Comparison of ENCODE assay signal across 8 cellular contexts in the genomic region with DNA sequence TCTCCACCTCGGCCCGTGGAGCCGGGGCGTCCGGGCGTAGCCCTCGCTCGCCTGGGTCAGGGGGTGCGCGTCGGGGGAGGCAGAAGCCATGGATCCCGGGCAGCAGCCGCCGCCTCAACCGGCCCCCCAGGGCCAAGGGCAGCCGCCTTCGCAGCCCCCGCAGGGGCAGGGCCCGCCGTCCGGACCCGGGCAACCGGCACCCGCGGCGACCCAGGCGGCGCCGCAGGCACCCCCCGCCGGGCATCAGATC. TPM values are rescaled to one million over a fixed set of nuclear protein-coding genes. Genes with fewer than 3 reads are reported as not detected.
DNase-seq lines count a peak whose midpoint lies in the region; ATAC-seq and TF ChIP-seq lines count a peak whose summit lies in the region.

No MANE protein-coding gene starts in this region.

- ATAC-seq in activated T-cell treated with anti-CD3 and anti-CD28 coated beads, Interleukin-2, amount 50 U/mL, for 72 hours (replicated peaks in 1 of 2), result peak; percentile 43 to 56

- H3K4me3 ChIP-seq in HUES6 (ENCODE audit: low read depth, low read length), result peak overlapping the region; percentile 82
- H3K4me3 ChIP-seq in epithelial cell of proximal tubule (ENCODE audit: low read depth, low read length), result peak overlapping the region; percentile 88
- peak overlapping the region; percentile 89 for H3K4me3 ChIP-seq in ovary

- H3K27ac Mint-ChIP-seq in activated T-cell treated with anti-CD3 and anti-CD28 coated beads, Interleukin-2, amount 50 U/mL, for 72 hours, result no peak overlapping the region
- no peak overlapping the region for H3K27ac Mint-ChIP-seq in activated T-cell treated with anti-CD3 and anti-CD28 coated beads, Interleukin-2, amount 50 U/mL, for 24 hours

- TF ChIP-seq EP300 in ovary (IDR thresholded peaks at IDR 0.05), result no peak

- H3K27me3 ChIP-seq in HUES6 (ENCODE audit: control insufficient read depth, insufficient read depth, low read length), result peaks cover 4% of the 10 kb centered on the region; the same call in 1 of the 2 replicates
- no peaks in the 10 kb centered on the region for H3K27me3 ChIP-seq in ovary

- intact Hi-C loops in ovary (cut with DNase I), result loop anchor here (2.0 to 10.0 kb wide), 4 partner anchors 64 to 154 kb away; no protein-coding TSS in a partner anchor

- H3K9me3 ChIP-seq in HUES6 (ENCODE audit: control insufficient read depth, insufficient read depth, low read depth, low read length) (no peaks in the 10 kb centered on the region), ovary (no peaks in the 10 kb centered on the region)

- WGBS in ovary, 3 donors, result 0 to 2% (median 1%) methylated on average over 10 to 31 of the region's 31 CpGs

- peak overlapping the region in 1 of 2 donors; percentile 81 for H3K4me3 Mint-ChIP-seq in activated T-cell treated with anti-CD3 and anti-CD28 coated beads, Interleukin-2, amount 50 U/mL, for 72 hours
- H3K4me3 Mint-ChIP-seq in activated T-cell treated with anti-CD3 and anti-CD28 coated beads, Interleukin-2, amount 50 U/mL, for 24 hours, result no peak overlapping the region

- peaks cover 2% of the 10 kb centered on the region in 2 donors for H3K36me3 Mint-ChIP-seq in activated T-cell treated with anti-CD3 and anti-CD28 coated beads, Interleukin-2, amount 50 U/mL, for 72 hours (ENCODE audit: insufficient read depth in 2 of 2)
- H3K36me3 Mint-ChIP-seq in activated T-cell treated with anti-CD3 and anti-CD28 coated beads, Interleukin-2, amount 50 U/mL, for 24 hours (ENCODE audit: low read depth), result peaks cover 2% of the 10 kb centered on the region

- no peaks in the 10 kb centered on the region for H3K36me3 ChIP-seq in HUES6 (ENCODE audit: control insufficient read depth, insufficient read depth, low read length)
- no peaks in the 10 kb centered on the region for H3K36me3 ChIP-seq in ovary

- H3K4me1 ChIP-seq in HUES6 (ENCODE audit: control insufficient read depth, insufficient read depth, low read length) (peaks cover 27% of the 10 kb centered on the region), ovary (ENCODE audit: insufficient read depth) (peaks cover 6% of the 10 kb centered on the region)

- peak overlapping the region; percentile 98 for H3K9ac ChIP-seq in HUES6 (ENCODE audit: low read length)

- H3K27me3 Mint-ChIP-seq in activated T-cell treated with anti-CD3 and anti-CD28 coated beads, Interleukin-2, amount 50 U/mL, for 72 hours (ENCODE audit: low read depth), result peaks cover 56% of the 10 kb centered on the region
- peaks cover 63% of the 10 kb centered on the region for H3K27me3 Mint-ChIP-seq in activated T-cell treated with anti-CD3 and anti-CD28 coated beads, Interleukin-2, amount 50 U/mL, for 24 hours

- TF ChIP-seq POLR2A in ovary (IDR thresholded peaks at IDR 0.05), result no peak

- TF ChIP-seq CTCF in epithelial cell of proximal tubule (conservative IDR thresholded peaks at IDR 0.05; ENCODE audit: low read depth, low read length) (no peak), ovary (IDR thresholded peaks at IDR 0.05) (no peak)

- peaks cover 10% of the 10 kb centered on the region for H3K4me1 Mint-ChIP-seq in activated T-cell treated with anti-CD3 and anti-CD28 coated beads, Interleukin-2, amount 50 U/mL, for 72 hours (ENCODE audit: low read depth)
- peaks cover 15% of the 10 kb centered on the region for H3K4me1 Mint-ChIP-seq in activated T-cell treated with anti-CD3 and anti-CD28 coated beads, Interleukin-2, amount 50 U/mL, for 24 hours (ENCODE audit: low read depth)

- no peaks in the 10 kb centered on the region for H3K9me3 Mint-ChIP-seq in activated T-cell treated with anti-CD3 and anti-CD28 coated beads, Interleukin-2, amount 50 U/mL, for 72 hours
- H3K9me3 Mint-ChIP-seq in activated T-cell treated with anti-CD3 and anti-CD28 coated beads, Interleukin-2, amount 50 U/mL, for 24 hours, result no peaks in the 10 kb centered on the region

- peak in 1 of 2 donors; percentile 14 for DNase-seq in activated T-cell treated with anti-CD3 and anti-CD28 coated beads, Interleukin-2, amount 50 U/mL, for 72 hours
- no peak for DNase-seq in activated T-cell treated with anti-CD3 and anti-CD28 coated beads, Interleukin-2, amount 50 U/mL, for 24 hours
- DNase-seq in epithelial cell of proximal tubule (ENCODE audit: low read depth), result no peak
- peak in 1 of 5 donors; percentile 66 for DNase-seq in ovary
- no peak for DNase-seq in islet precursor cell
- DNase-seq in NCI-H2029 treated with DMSO at 0.1 percent for 48 hours (lab: John Stamatoyannopoulos, UW), result no peak
- no peak for DNase-seq in NCI-H2227 (lab: John Stamatoyannopoulos, UW; ENCODE audit: unreplicated experiment)

- H3K27ac ChIP-seq in HUES6 (ENCODE audit: low read depth, low read length), result peak overlapping the region; percentile 100
- H3K27ac ChIP-seq in ovary, result peak overlapping the region; percentile 99

RNA-seq across cellular contexts. Expression of gene YAP1, which starts 0.4 kb away (rescaled TPM):
- under 1 TPM; 0.22 to 0.63 TPM for total RNA-seq in activated T-cell treated with anti-CD3 and anti-CD28 coated beads, Interleukin-2, amount 50 U/mL, for 72 hours
- total RNA-seq in epithelial cell of proximal tubule, result 84.8 and 94.5 TPM in 2 replicates
- 100 to 1,000 TPM; 104 to 184 (median 147) TPM for total RNA-seq in ovary
- polyA plus RNA-seq in ovary, result 100 to 1,000 TPM in 1 of 2 donors, 10 to 100 TPM in 1; 70.3 to 152 TPM

Comparison
In these comparisons a context has a peak if more than half of its experiments do, and no peak if none do; other contexts are left out.
1. RNA of gene YAP1, which starts 0.4 kb away (total RNA-seq): 104 to 184 TPM in ovary and 84.8 to 94.5 TPM in epithelial cell of proximal tubule; 0.22 to 0.63 TPM in activated T-cell treated with anti-CD3 and anti-CD28 coated beads, Interleukin-2, amount 50 U/mL, for 72 hours; every median in the first group is over 10 times any median in the second.
2. Peak in every context shown above with its lines, with median percentiles within 50 percentile points of each other: H3K4me3 ChIP-seq.